22 cellular contexts compared by ENCODE assay signal in the genomic region with DNA sequence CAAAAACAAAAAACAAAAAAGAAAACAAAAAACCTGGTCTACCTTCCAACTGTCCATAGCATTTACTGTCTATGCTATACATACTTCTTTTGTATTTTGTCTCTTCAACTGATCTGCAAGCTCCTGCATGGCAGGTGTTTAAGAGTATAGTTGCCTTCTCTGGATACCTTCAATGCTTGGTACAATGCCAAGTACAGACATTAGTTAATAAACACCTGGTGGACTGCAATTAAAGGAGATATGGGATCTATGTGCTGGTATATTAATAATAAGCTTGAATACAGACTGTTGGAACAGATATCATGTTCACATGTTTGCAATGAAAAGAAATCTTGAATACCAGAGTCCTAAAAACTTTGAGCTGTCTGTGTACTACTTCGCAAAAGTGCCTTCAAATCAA.
"Had no signal": no experiment of that assay in that cellular context is flagged by ENCODE, and none has a peak within 500 bp of the region (broad histone marks: within the 10 kb centered on the region; RNA-seq: fewer than 3 reads in every experiment).

No MANE protein-coding gene starts in this region.

- DNase-seq: activated CD4-positive, alpha-beta T cell treated with anti-CD3 and anti-CD28 coated beads, Interleukin-2, amount 10 ng/mL, durations not matched to agents 24 days and 14 days; activated CD8-positive, alpha-beta T cell treated with anti-CD3 and anti-CD28 coated beads, Interleukin-2, amount 10 ng/mL, durations not matched to agents 7 days and 5 days; activated naive CD4-positive, alpha-beta T cell treated with Interleukin-2 at 50 U/mL for 16 hours; activated naive CD8-positive, alpha-beta T cell treated with anti-CD3 and anti-CD28 coated beads, Interleukin-2, amount 10 ng/mL, durations not matched to agents 7 days and 5 days; activated T-cell treated with anti-CD3 and anti-CD28 coated beads, Interleukin-2, amount 50 U/mL, for 24 hours; colonic mucosa; erythroblast; foreskin melanocyte; lower lobe of right lung; nephron progenitor cell; nucleus accumbens; posterior cingulate gyrus; stimulated activated naive CD8-positive, alpha-beta T cell treated with anti-CD3 and anti-CD28 coated beads, Interleukin-15, Interleukin-2, amounts not matched to agents 100 U/mL and 50 U/mL, for 24 hours; substantia nigra; T1000; tibial artery; uterus had no signal

- H3K27ac ChIP-seq: lower lobe of right lung, right atrium auricular region, tibial artery, uterus had no signal

- H3K36me3 ChIP-seq: colonic mucosa, lower lobe of right lung, right atrium auricular region, tibial artery, uterus had no signal

- H3K9me3 Mint-ChIP-seq: activated CD4-positive, alpha-beta T cell treated with anti-CD3 and anti-CD28 coated beads, Interleukin-2, amount 10 ng/mL, durations not matched to agents 24 days and 14 days; activated T-cell treated with anti-CD3 and anti-CD28 coated beads, Interleukin-2, amount 50 U/mL, for 24 hours; activated T-helper 2 cell treated with anti-CD3 and anti-CD28 coated beads, Interferon-gamma antibody, Interleukin-2, Interleukin-4, amounts not matched to agents 10 μg/mL and 5 μg/mL and 100 μg/mL, durations not matched to agents 14 hours and 24 hours and 36 hours; central memory CD8-positive, alpha-beta T cell; nephron progenitor cell had no signal

- H3K27ac Mint-ChIP-seq: activated CD4-positive, alpha-beta T cell treated with anti-CD3 and anti-CD28 coated beads, Interleukin-2, amount 10 ng/mL, durations not matched to agents 24 days and 14 days; activated CD8-positive, alpha-beta T cell treated with anti-CD3 and anti-CD28 coated beads, Interleukin-2, amount 10 ng/mL, durations not matched to agents 7 days and 5 days; activated naive CD8-positive, alpha-beta T cell treated with anti-CD3 and anti-CD28 coated beads, Interleukin-2, amount 10 ng/mL, durations not matched to agents 7 days and 5 days; activated T-cell treated with anti-CD3 and anti-CD28 coated beads, Interleukin-2, amount 50 U/mL, for 24 hours; activated T-helper 2 cell treated with anti-CD3 and anti-CD28 coated beads, Interferon-gamma antibody, Interleukin-2, Interleukin-4, amounts not matched to agents 10 μg/mL and 5 μg/mL and 100 μg/mL, durations not matched to agents 14 hours and 24 hours and 36 hours had no signal

- H3K27me3 ChIP-seq: colonic mucosa, right atrium auricular region, tibial artery, uterus had no signal

- H3K9me3 ChIP-seq: colonic mucosa, lower lobe of right lung, right atrium auricular region, tibial artery, uterus had no signal

- FAIRE-seq: endometrium, keratinocyte had no signal

- H3K4me3 ChIP-seq: colonic mucosa, lower lobe of right lung, right atrium auricular region, tibial artery, uterus had no signal

- H3K4me3 Mint-ChIP-seq: activated CD4-positive, alpha-beta T cell treated with anti-CD3 and anti-CD28 coated beads, Interleukin-2, amount 10 ng/mL, durations not matched to agents 24 days and 14 days; activated CD8-positive, alpha-beta T cell treated with anti-CD3 and anti-CD28 coated beads, Interleukin-2, amount 10 ng/mL, durations not matched to agents 7 days and 5 days; activated naive CD8-positive, alpha-beta T cell treated with anti-CD3 and anti-CD28 coated beads, Interleukin-2, amount 10 ng/mL, durations not matched to agents 7 days and 5 days; activated T-cell treated with anti-CD3 and anti-CD28 coated beads, Interleukin-2, amount 50 U/mL, for 24 hours; central memory CD8-positive, alpha-beta T cell; nephron progenitor cell had no signal

- H3K27me3 Mint-ChIP-seq: activated naive CD8-positive, alpha-beta T cell treated with anti-CD3 and anti-CD28 coated beads, Interleukin-2, amount 10 ng/mL, durations not matched to agents 7 days and 5 days; activated T-cell treated with anti-CD3 and anti-CD28 coated beads, Interleukin-2, amount 50 U/mL, for 24 hours; central memory CD8-positive, alpha-beta T cell had no signal
